In the genomic region with DNA sequence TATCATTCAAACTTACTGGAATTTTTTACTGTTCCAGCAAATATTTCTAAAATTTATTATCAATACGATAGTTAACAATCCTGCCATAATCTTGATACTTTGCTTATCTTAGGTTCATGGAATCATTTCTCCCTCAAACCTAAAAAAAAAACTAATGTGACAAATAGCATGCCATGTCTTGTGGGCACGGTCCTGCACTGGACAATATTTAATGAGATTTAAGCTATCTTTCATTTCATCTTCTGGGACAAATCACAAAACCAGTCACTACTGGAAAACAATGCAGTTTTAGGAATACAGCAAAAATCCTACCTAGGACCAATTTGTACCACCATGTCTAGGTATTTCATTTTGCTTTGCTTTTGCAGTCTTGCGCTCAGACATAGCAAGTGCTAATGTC, we compare ENCODE assay signal across 1 cellular context.
TF ChIP-seq lines count a peak whose summit lies in the region.

No MANE protein-coding gene starts in this region.

TF ChIP-seq in IMR-90, 13 proteins besides CTCF, POLR2A, EP300 and RAD21:
- TF ChIP-seq CHD1 (IDR thresholded peaks at IDR 0.05; ENCODE audit: low read depth, low read length): no peak
- TF ChIP-seq RCOR1 (IDR thresholded peaks at IDR 0.05; ENCODE audit: insufficient replicate concordance, low read length): no peak
- no peak for TF ChIP-seq CEBPB (IDR thresholded peaks at IDR 0.05; ENCODE audit: low read depth, low read length)
- TF ChIP-seq SMC3 (IDR thresholded peaks at IDR 0.05; ENCODE audit: low read depth, low read length): no peak
- no peak for TF ChIP-seq NFE2L2 (IDR thresholded peaks at IDR 0.05; ENCODE audit: low read depth, low read length)
- TF ChIP-seq, protein P1, sequence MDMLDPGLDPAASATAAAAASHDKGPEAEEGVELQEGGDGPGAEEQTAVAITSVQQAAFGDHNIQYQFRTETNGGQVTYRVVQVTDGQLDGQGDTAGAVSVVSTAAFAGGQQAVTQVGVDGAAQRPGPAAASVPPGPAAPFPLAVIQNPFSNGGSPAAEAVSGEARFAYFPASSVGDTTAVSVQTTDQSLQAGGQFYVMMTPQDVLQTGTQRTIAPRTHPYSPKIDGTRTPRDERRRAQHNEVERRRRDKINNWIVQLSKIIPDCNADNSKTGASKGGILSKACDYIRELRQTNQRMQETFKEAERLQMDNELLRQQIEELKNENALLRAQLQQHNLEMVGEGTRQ (IDR thresholded peaks at IDR 0.05; ENCODE audit: low read depth, low read length): no peak
- TF ChIP-seq MAFK (IDR thresholded peaks at IDR 0.05; ENCODE audit: low read depth, low read length): no peak
- TF ChIP-seq MXI1 (IDR thresholded peaks at IDR 0.05; ENCODE audit: borderline replicate concordance, low read depth, low read length): no peak
- TF ChIP-seq FOS (IDR thresholded peaks at IDR 0.05; ENCODE audit: low read depth, low read length): no peak
- TF ChIP-seq, protein P2, sequence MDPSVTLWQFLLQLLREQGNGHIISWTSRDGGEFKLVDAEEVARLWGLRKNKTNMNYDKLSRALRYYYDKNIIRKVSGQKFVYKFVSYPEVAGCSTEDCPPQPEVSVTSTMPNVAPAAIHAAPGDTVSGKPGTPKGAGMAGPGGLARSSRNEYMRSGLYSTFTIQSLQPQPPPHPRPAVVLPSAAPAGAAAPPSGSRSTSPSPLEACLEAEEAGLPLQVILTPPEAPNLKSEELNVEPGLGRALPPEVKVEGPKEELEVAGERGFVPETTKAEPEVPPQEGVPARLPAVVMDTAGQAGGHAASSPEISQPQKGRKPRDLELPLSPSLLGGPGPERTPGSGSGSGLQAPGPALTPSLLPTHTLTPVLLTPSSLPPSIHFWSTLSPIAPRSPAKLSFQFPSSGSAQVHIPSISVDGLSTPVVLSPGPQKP (IDR thresholded peaks at IDR 0.05; ENCODE audit: borderline replicate concordance, low read depth, low read length): no peak
- TF ChIP-seq BHLHE40 (IDR thresholded peaks at IDR 0.05; ENCODE audit: low read depth, low read length): no peak
- TF ChIP-seq RFX5 (IDR thresholded peaks at IDR 0.05; ENCODE audit: low read depth, low read length): no peak
TF ChIP-seq in IMR-90: peak in this region for 0.
